Comparison of ENCODE assay signal across 1 cellular context in genomic region chr1:226479432-226479831, GRCh38.
TF ChIP-seq lines count a peak whose summit lies in the region.

No MANE protein-coding gene starts in this region.

TF ChIP-seq in HepG2, 621 proteins besides CTCF, POLR2A, EP300 and RAD21 (continued from another document and continues in another):
- TF ChIP-seq MTERF4 (CRISPR knock-in tag; IDR thresholded peaks at IDR 0.05) (no peak), FOXP4 (CRISPR knock-in tag; IDR thresholded peaks at IDR 0.05) (peak; percentile 78), ZNF414 (CRISPR knock-in tag; IDR thresholded peaks at IDR 0.05) (no peak), ZKSCAN8 (CRISPR knock-in tag; IDR thresholded peaks at IDR 0.05; ENCODE audit: borderline replicate concordance) (no peak), NFYC (CRISPR knock-in tag; IDR thresholded peaks at IDR 0.05) (no peak), ARID4A (CRISPR knock-in tag; IDR thresholded peaks at IDR 0.05; ENCODE audit: borderline replicate concordance) (no peak; the same call in 1 of the 2 replicates), ZNF891 (CRISPR knock-in tag; IDR thresholded peaks at IDR 0.05) (no peak), ZNF143 (CRISPR knock-in tag; IDR thresholded peaks at IDR 0.05) (no peak), TRAFD1 (CRISPR knock-in tag; IDR thresholded peaks at IDR 0.05; ENCODE audit: borderline replicate concordance) (no peak), ZNF615 (CRISPR knock-in tag; IDR thresholded peaks at IDR 0.05; ENCODE audit: borderline replicate concordance) (no peak), ELF4 (CRISPR knock-in tag; IDR thresholded peaks at IDR 0.05; ENCODE audit: borderline replicate concordance) (no peak), CBFB (CRISPR knock-in tag; IDR thresholded peaks at IDR 0.05) (no peak), ZNF720 (CRISPR knock-in tag; IDR thresholded peaks at IDR 0.05) (no peak), SMARCC2 (IDR thresholded peaks at IDR 0.05) (no peak), MIER3 (CRISPR knock-in tag; IDR thresholded peaks at IDR 0.05; ENCODE audit: borderline replicate concordance) (peak; percentile 39; the same call in 1 of the 2 replicates), GFI1 (CRISPR knock-in tag; IDR thresholded peaks at IDR 0.05; ENCODE audit: borderline replicate concordance) (peak; percentile 100), MIER2 (CRISPR knock-in tag; IDR thresholded peaks at IDR 0.05) (no peak), CSRNP2 (CRISPR knock-in tag; conservative IDR thresholded peaks at IDR 0.05; ENCODE audit: low read depth) (no peak), RAD51 (IDR thresholded peaks at IDR 0.05; ENCODE audit: borderline replicate concordance) (no peak), ZNF362 (CRISPR knock-in tag; IDR thresholded peaks at IDR 0.05; ENCODE audit: borderline replicate concordance) (no peak), FLYWCH1 (CRISPR knock-in tag; IDR thresholded peaks at IDR 0.05) (no peak), ZBTB33 (CRISPR knock-in tag; IDR thresholded peaks at IDR 0.05) (no peak), TCF7 (IDR thresholded peaks at IDR 0.05; ENCODE audit: low read depth) (peak; percentile 89), ZFAT (CRISPR knock-in tag; conservative IDR thresholded peaks at IDR 0.05) (no peak), ZNF484 (CRISPR knock-in tag; IDR thresholded peaks at IDR 0.05; ENCODE audit: borderline replicate concordance, low read depth) (no peak), TBX2 (CRISPR knock-in tag; IDR thresholded peaks at IDR 0.05; ENCODE audit: borderline replicate concordance) (0 out of 2 replicates have a peak, but pooled peaks have one; percentile 17), SP1 (IDR thresholded peaks at IDR 0.05) (no peak), SP1 (CRISPR knock-in tag; IDR thresholded peaks at IDR 0.05) (no peak), TFDP1 (CRISPR knock-in tag; IDR thresholded peaks at IDR 0.05; ENCODE audit: borderline replicate concordance) (no peak), SNRNP70 (IDR thresholded peaks at IDR 0.05; ENCODE audit: low read depth, low read length) (no peak), SNAI1 (CRISPR knock-in tag; IDR thresholded peaks at IDR 0.05; ENCODE audit: borderline replicate concordance) (no peak), HNRNPK (IDR thresholded peaks at IDR 0.05; ENCODE audit: low read depth, low read length, poor library complexity, severe bottlenecking) (no peak), EZH2 (conservative IDR thresholded peaks at IDR 0.05; ENCODE audit: low read depth, low read length) (no peak), PLRG1 (conservative IDR thresholded peaks at IDR 0.05) (no peak), AGO1 (IDR thresholded peaks at IDR 0.05; ENCODE audit: low read depth, low read length, poor library complexity, severe bottlenecking) (no peak), KDM3A (CRISPR knock-in tag; IDR thresholded peaks at IDR 0.05; ENCODE audit: low read depth) (0 out of 2 replicates have a peak, but pooled peaks have one; percentile 56), SRSF9 (IDR thresholded peaks at IDR 0.05; ENCODE audit: borderline replicate concordance, insufficient read depth, low read depth, low read length, poor library complexity, severe bottlenecking) (no peak), PRPF4 (IDR thresholded peaks at IDR 0.05; ENCODE audit: low read depth, low read length, poor library complexity, severe bottlenecking) (no peak), PAXIP1 (CRISPR knock-in tag; conservative IDR thresholded peaks at IDR 0.05) (peak; percentile 70), GATAD2A (CRISPR knock-in tag; IDR thresholded peaks at IDR 0.05) (peak; percentile 69; the same call in 1 of the 2 replicates), PTBP1 (IDR thresholded peaks at IDR 0.05; ENCODE audit: low read depth, low read length, poor library complexity, severe bottlenecking) (no peak), PITX1 (CRISPR knock-in tag; IDR thresholded peaks at IDR 0.05) (peak; percentile 100), ESRRA (CRISPR knock-in tag; IDR thresholded peaks at IDR 0.05; ENCODE audit: low read depth) (no peak), NCOA5 (CRISPR knock-in tag; IDR thresholded peaks at IDR 0.05) (no peak), ATF3 (CRISPR knock-in tag; IDR thresholded peaks at IDR 0.05) (no peak)
